16 cellular contexts compared by ENCODE assay signal in genomic region chr18:74023220-74023619, GRCh38.
"Had no signal": no experiment of that assay in that cellular context is flagged by ENCODE, and none has a peak within 500 bp of the region (broad histone marks: within the 10 kb centered on the region; RNA-seq: fewer than 3 reads in every experiment).

No MANE protein-coding gene starts in this region.

- H3K27ac ChIP-seq: tibial artery had no signal

- H3K4me3 ChIP-seq: tibial artery had no signal

- H3K9me3 ChIP-seq: tibial artery had no signal

- ATAC-seq: left lobe of liver; stimulated activated memory B cell treated with anti-CD40 and anti-IgM and Interleukin-4, amounts not matched to agents 10 μg/mL and 1 μg/mL and 100 μg/mL, for 72 hours had no signal

- FAIRE-seq: endothelial cell of umbilical vein, urothelium cell line had no signal

- H3K4me1 ChIP-seq: tibial artery had no signal

- H3K36me3 ChIP-seq: tibial artery had no signal

- DNase-seq: activated CD4-positive, alpha-beta T cell treated with anti-CD3 and anti-CD28 coated beads, Interleukin-2, amount 10 ng/mL, durations not matched to agents 7 days and 5 days; activated CD8-positive, alpha-beta memory T cell treated with anti-CD3 and anti-CD28 coated beads for 24 hours; activated naive CD4-positive, alpha-beta T cell; activated naive CD8-positive, alpha-beta T cell treated with anti-CD3 and anti-CD28 coated beads, Interleukin-2, amount 10 ng/mL, durations not matched to agents 7 days and 5 days; cortex of kidney; effector CD4-positive, alpha-beta T cell; foreskin melanocyte; head of caudate nucleus; islet precursor cell; posterior cingulate gyrus; retina; tibial artery had no signal

- H3K27me3 ChIP-seq: tibial artery had no signal
